1 cellular context compared by ENCODE assay signal in the genomic region with DNA sequence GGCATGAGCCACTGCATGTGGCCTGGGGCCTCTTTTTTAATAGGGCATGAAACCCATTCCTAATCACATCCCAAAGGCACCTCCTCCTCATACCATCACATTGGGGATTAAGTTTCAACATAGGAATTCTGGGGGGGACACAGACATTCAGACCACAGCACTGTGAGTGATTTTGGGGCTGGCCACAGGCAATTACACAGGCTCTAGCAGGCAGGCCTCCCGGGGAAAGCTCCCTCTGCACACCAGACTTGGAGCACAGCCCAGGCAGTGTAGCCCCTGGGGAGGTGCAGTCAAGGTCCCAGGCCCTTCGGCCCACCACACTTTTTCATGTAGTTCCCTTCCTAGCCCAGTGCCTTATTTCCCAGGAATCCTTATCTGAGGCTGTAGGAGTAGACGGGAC.
TF ChIP-seq lines count a peak whose summit lies in the region.

No MANE protein-coding gene starts in this region.

TF ChIP-seq in K562, 482 proteins besides CTCF, POLR2A, EP300 and RAD21:
- TF ChIP-seq STAG1 (CRISPR knock-in tag; IDR thresholded peaks at IDR 0.05; ENCODE audit: borderline replicate concordance) (no peak), RBFOX2 (IDR thresholded peaks at IDR 0.05; ENCODE audit: low read depth, low read length) (0 out of 2 replicates have a peak, but pooled peaks have one; percentile 23), NFE2 (IDR thresholded peaks at IDR 0.05; ENCODE audit: low read depth) (no peak), SMC3 (conservative IDR thresholded peaks at IDR 0.05; ENCODE audit: insufficient read depth, low read depth, low read length) (no peak)
